Comparison of ENCODE assay signal across 34 cellular contexts in the genomic region with DNA sequence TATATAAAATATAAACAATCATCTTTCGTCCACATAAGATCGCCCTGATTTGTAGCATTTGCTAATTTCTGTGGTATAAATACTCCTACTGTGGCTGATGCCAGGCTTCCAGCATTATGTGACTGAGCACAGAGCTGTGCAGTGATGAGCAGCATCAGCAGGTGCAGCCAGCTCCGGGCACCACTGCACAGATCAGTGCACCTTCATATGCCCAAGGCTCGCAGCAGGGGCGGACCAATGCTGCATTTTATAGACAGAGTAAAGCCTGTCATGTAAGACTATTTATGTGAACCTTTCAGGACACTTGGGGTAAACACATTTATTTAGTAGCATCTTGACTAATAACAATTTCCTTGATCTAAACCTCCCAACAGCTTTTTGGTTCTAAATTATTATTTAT.
"Had no signal": no experiment of that assay in that cellular context is flagged by ENCODE, and none has a peak within 500 bp of the region (broad histone marks: within the 10 kb centered on the region; RNA-seq: fewer than 3 reads in every experiment).

No MANE protein-coding gene starts in this region.

- DNase-seq: activated CD4-positive, alpha-beta memory T cell treated with anti-CD3 and anti-CD28 coated beads, Interleukin-2, amount 10 ng/mL, durations not matched to agents 7 days and 5 days; activated CD4-positive, alpha-beta T cell treated with anti-CD3 and anti-CD28 coated beads for 1 hour; activated CD4-positive, alpha-beta T cell treated with anti-CD3 and anti-CD28 coated beads for 4 hours; activated CD4-positive, alpha-beta T cell treated with anti-CD3 and anti-CD28 coated beads, Interleukin-2, amount 10 ng/mL, durations not matched to agents 7 days and 5 days; activated CD4-positive, alpha-beta T cell treated with anti-CD3 and anti-CD28 coated beads, Interleukin-2, amount 50 U/mL, for 4 hours; activated CD8-positive, alpha-beta memory T cell treated with anti-CD3 and anti-CD28 coated beads, Interleukin-2, amount 50 U/mL, for 48 hours; activated effector memory CD4-positive, alpha-beta T cell treated with anti-CD3 and anti-CD28 coated beads, Interleukin-2, amount 50 U/mL, for 16 hours; activated naive CD4-positive, alpha-beta T cell treated with anti-CD3 and anti-CD28 coated beads for 36 hours; activated naive CD8-positive, alpha-beta T cell treated with anti-CD3 and anti-CD28 coated beads for 36 hours; activated naive CD8-positive, alpha-beta T cell treated with anti-CD3 and anti-CD28 coated beads, Interleukin-2, amount 50 U/mL, for 24 hours; activated T-cell treated with anti-CD3 and anti-CD28 coated beads for 4 hours; activated T-cell treated with anti-CD3 and anti-CD28 coated beads, Interleukin-2, amount 50 U/mL, for 4 hours; adrenal gland; amygdala; aorta; body of pancreas; central memory CD4-positive, alpha-beta T cell; cerebellar nuclear complex; colonic mucosa; effector CD8-positive, alpha-beta T cell; esophagus squamous epithelium; foreskin melanocyte; SW 1271; T-cell; T-helper 2 cell had no signal

- H3K4me3 Mint-ChIP-seq: activated CD4-positive, alpha-beta memory T cell treated with anti-CD3 and anti-CD28 coated beads, Interleukin-2, amount 10 ng/mL, durations not matched to agents 7 days and 5 days; activated CD4-positive, alpha-beta T cell treated with anti-CD3 and anti-CD28 coated beads, Interleukin-2, amount 10 ng/mL, durations not matched to agents 7 days and 5 days; activated naive CD4-positive, alpha-beta T cell treated with anti-CD3 and anti-CD28 coated beads for 36 hours; activated naive CD4-positive, alpha-beta T cell treated with anti-CD3 and anti-CD28 coated beads, Interleukin-2, amount 50 U/mL, for 24 hours; activated naive CD8-positive, alpha-beta T cell treated with anti-CD3 and anti-CD28 coated beads for 36 hours; activated naive CD8-positive, alpha-beta T cell treated with anti-CD3 and anti-CD28 coated beads, Interleukin-2, amount 50 U/mL, for 24 hours; activated T-cell treated with anti-CD3 and anti-CD28 coated beads, Interleukin-2, amount 50 U/mL, for 4 hours; activated T-helper 1 cell treated with anti-CD3 and anti-CD28 coated beads, Interleukin-12 subunit alpha, Interleukin-12 subunit beta, Interleukin-2, Interleukin-4 antibody, amounts not matched to agents 30 ng/mL and 10 ng/mL and 1 ng/mL, durations not matched to agents 14 hours and 24 hours and 36 hours; T-cell had no signal

- H3K36me3 ChIP-seq: adrenal gland, breast epithelium, colonic mucosa had no signal

- H3K27me3 Mint-ChIP-seq: activated CD4-positive, alpha-beta memory T cell treated with anti-CD3 and anti-CD28 coated beads, Interleukin-2, amount 10 ng/mL, durations not matched to agents 7 days and 5 days; activated CD4-positive, alpha-beta T cell treated with anti-CD3 and anti-CD28 coated beads, Interleukin-2, amount 10 ng/mL, durations not matched to agents 7 days and 5 days; activated naive CD4-positive, alpha-beta T cell treated with anti-CD3 and anti-CD28 coated beads, Interleukin-2, amount 50 U/mL, for 24 hours; activated naive CD8-positive, alpha-beta T cell treated with anti-CD3 and anti-CD28 coated beads for 36 hours; activated naive CD8-positive, alpha-beta T cell treated with anti-CD3 and anti-CD28 coated beads, Interleukin-2, amount 50 U/mL, for 24 hours; T-cell had no signal

- H3K9me3 Mint-ChIP-seq: activated CD4-positive, alpha-beta memory T cell treated with anti-CD3 and anti-CD28 coated beads, Interleukin-2, amount 10 ng/mL, durations not matched to agents 7 days and 5 days; activated CD4-positive, alpha-beta T cell treated with anti-CD3 and anti-CD28 coated beads, Interleukin-2, amount 10 ng/mL, durations not matched to agents 7 days and 5 days; activated naive CD4-positive, alpha-beta T cell treated with anti-CD3 and anti-CD28 coated beads for 36 hours; activated naive CD4-positive, alpha-beta T cell treated with anti-CD3 and anti-CD28 coated beads, Interleukin-2, amount 50 U/mL, for 24 hours; activated naive CD8-positive, alpha-beta T cell treated with anti-CD3 and anti-CD28 coated beads for 36 hours; activated naive CD8-positive, alpha-beta T cell treated with anti-CD3 and anti-CD28 coated beads, Interleukin-2, amount 50 U/mL, for 24 hours; activated T-cell treated with anti-CD3 and anti-CD28 coated beads, Interleukin-2, amount 50 U/mL, for 4 hours; activated T-helper 1 cell treated with anti-CD3 and anti-CD28 coated beads, Interleukin-12 subunit alpha, Interleukin-12 subunit beta, Interleukin-2, Interleukin-4 antibody, amounts not matched to agents 30 ng/mL and 10 ng/mL and 1 ng/mL, durations not matched to agents 14 hours and 24 hours and 36 hours; activated T-helper 2 cell treated with anti-CD3 and anti-CD28 coated beads, Interferon-gamma antibody, Interleukin-2, Interleukin-4, amounts not matched to agents 10 μg/mL and 5 μg/mL and 100 μg/mL, durations not matched to agents 14 hours and 24 hours and 36 hours; T-cell had no signal

- H3K9me3 ChIP-seq: adrenal gland, body of pancreas, breast epithelium, colonic mucosa, esophagus squamous epithelium, gastroesophageal sphincter had no signal

- H3K4me1 Mint-ChIP-seq: activated naive CD4-positive, alpha-beta T cell treated with anti-CD3 and anti-CD28 coated beads, Interleukin-2, amount 50 U/mL, for 24 hours; T-cell had no signal

- FAIRE-seq: endometrium, endothelial cell of umbilical vein had no signal

- H3K27ac ChIP-seq: adrenal gland, body of pancreas, breast epithelium, cardiac muscle cell, colonic mucosa, epithelial cell of prostate, esophagus squamous epithelium, gastroesophageal sphincter had no signal

- H3K4me1 ChIP-seq: adrenal gland, body of pancreas, breast epithelium, colonic mucosa, gastroesophageal sphincter had no signal

- ATAC-seq: activated naive CD8-positive, alpha-beta T cell treated with anti-CD3 and anti-CD28 coated beads, Interleukin-2, amount 50 U/mL, for 24 hours; activated T-cell treated with anti-CD3 and anti-CD28 coated beads, Interleukin-2, amount 50 U/mL, for 4 hours; body of pancreas; gastroesophageal sphincter; T-cell had no signal

- H3K27me3 ChIP-seq: adrenal gland, body of pancreas, breast epithelium, cardiac muscle cell, colonic mucosa, esophagus squamous epithelium, gastroesophageal sphincter had no signal

- H3K27ac Mint-ChIP-seq: activated CD4-positive, alpha-beta memory T cell treated with anti-CD3 and anti-CD28 coated beads, Interleukin-2, amount 10 ng/mL, durations not matched to agents 7 days and 5 days; activated CD4-positive, alpha-beta T cell treated with anti-CD3 and anti-CD28 coated beads, Interleukin-2, amount 10 ng/mL, durations not matched to agents 7 days and 5 days; activated naive CD4-positive, alpha-beta T cell treated with anti-CD3 and anti-CD28 coated beads for 36 hours; activated naive CD4-positive, alpha-beta T cell treated with anti-CD3 and anti-CD28 coated beads, Interleukin-2, amount 50 U/mL, for 24 hours; activated naive CD8-positive, alpha-beta T cell treated with anti-CD3 and anti-CD28 coated beads for 36 hours; activated naive CD8-positive, alpha-beta T cell treated with anti-CD3 and anti-CD28 coated beads, Interleukin-2, amount 50 U/mL, for 24 hours; activated T-helper 2 cell treated with anti-CD3 and anti-CD28 coated beads, Interferon-gamma antibody, Interleukin-2, Interleukin-4, amounts not matched to agents 10 μg/mL and 5 μg/mL and 100 μg/mL, durations not matched to agents 14 hours and 24 hours and 36 hours; T-cell had no signal

- H3K4me3 ChIP-seq: adrenal gland, body of pancreas, breast epithelium, cardiac muscle cell, colonic mucosa, esophagus squamous epithelium, gastroesophageal sphincter had no signal
